In the genomic region with DNA sequence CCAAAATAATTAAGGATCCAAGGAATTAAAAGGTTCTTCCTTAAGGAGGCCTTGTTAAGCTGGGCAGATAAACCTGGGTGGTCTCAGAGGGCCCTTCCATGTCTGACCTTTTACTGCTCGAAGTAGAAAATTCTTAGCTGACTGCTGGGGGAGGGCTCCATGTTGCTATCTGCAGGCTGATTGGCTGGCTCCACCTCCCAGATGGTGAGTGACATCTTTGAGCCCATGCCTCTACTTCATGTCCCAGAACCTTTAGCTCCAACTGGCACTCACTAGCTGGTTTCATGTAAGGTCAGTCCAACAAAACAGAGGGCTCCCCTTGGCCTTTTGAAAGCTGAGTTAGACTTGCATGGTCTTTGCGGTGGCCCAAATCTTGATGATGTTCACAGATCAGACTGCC, we compare ENCODE assay signal across 31 cellular contexts.
"Had no signal": no experiment of that assay in that cellular context is flagged by ENCODE, and none has a peak within 500 bp of the region (broad histone marks: within the 10 kb centered on the region; RNA-seq: fewer than 3 reads in every experiment).

No MANE protein-coding gene starts in this region.

- H3K36me3 ChIP-seq: ascending aorta, cardiac muscle cell, Peyer's patch had no signal

- H3K9me3 Mint-ChIP-seq: activated CD4-positive, alpha-beta T cell treated with anti-CD3 and anti-CD28 coated beads, Interleukin-2, amount 10 ng/mL, durations not matched to agents 24 days and 14 days; activated CD8-positive, alpha-beta T cell treated with anti-CD3 and anti-CD28 coated beads for 36 hours; activated naive CD8-positive, alpha-beta T cell treated with anti-CD3 and anti-CD28 coated beads for 36 hours; activated T-cell treated with anti-CD3 and anti-CD28 coated beads, Interleukin-2, amount 50 U/mL, for 72 hours; activated T-helper 17 cell treated with anti-CD3 and anti-CD28 coated beads, Interleukin-2, amount 50 U/mL, for 72 hours; central memory CD8-positive, alpha-beta T cell had no signal

- H3K27ac Mint-ChIP-seq: activated CD4-positive, alpha-beta T cell treated with anti-CD3 and anti-CD28 coated beads, Interleukin-2, amount 10 ng/mL, durations not matched to agents 24 days and 14 days; activated CD8-positive, alpha-beta T cell treated with anti-CD3 and anti-CD28 coated beads for 36 hours; activated naive CD8-positive, alpha-beta T cell treated with anti-CD3 and anti-CD28 coated beads for 36 hours; activated T-cell treated with anti-CD3 and anti-CD28 coated beads, Interleukin-2, amount 50 U/mL, for 72 hours; activated T-helper 17 cell treated with anti-CD3 and anti-CD28 coated beads, Interleukin-2, amount 50 U/mL, for 72 hours had no signal

- H3K4me3 Mint-ChIP-seq: activated CD4-positive, alpha-beta T cell treated with anti-CD3 and anti-CD28 coated beads, Interleukin-2, amount 10 ng/mL, durations not matched to agents 24 days and 14 days; activated CD8-positive, alpha-beta T cell treated with anti-CD3 and anti-CD28 coated beads for 36 hours; activated naive CD8-positive, alpha-beta T cell treated with anti-CD3 and anti-CD28 coated beads for 36 hours; activated T-cell treated with anti-CD3 and anti-CD28 coated beads, Interleukin-2, amount 50 U/mL, for 72 hours; activated T-helper 17 cell treated with anti-CD3 and anti-CD28 coated beads, Interleukin-2, amount 50 U/mL, for 72 hours; central memory CD8-positive, alpha-beta T cell had no signal

- H3K4me1 ChIP-seq: ascending aorta, Peyer's patch had no signal

- H3K9me3 ChIP-seq: ascending aorta, Peyer's patch had no signal

- ATAC-seq: activated CD8-positive, alpha-beta T cell treated with anti-CD3 and anti-CD28 coated beads for 36 hours; activated T-cell treated with anti-CD3 and anti-CD28 coated beads, Interleukin-2, amount 50 U/mL, for 72 hours; activated T-helper 17 cell treated with anti-CD3 and anti-CD28 coated beads, Interleukin-2, amount 50 U/mL, for 72 hours; PC-3 had no signal

- H3K4me3 ChIP-seq: ascending aorta, cardiac muscle cell, Peyer's patch had no signal

- H3K27me3 Mint-ChIP-seq: activated CD4-positive, alpha-beta T cell treated with anti-CD3 and anti-CD28 coated beads, Interleukin-2, amount 10 ng/mL, durations not matched to agents 24 days and 14 days; activated CD8-positive, alpha-beta T cell treated with anti-CD3 and anti-CD28 coated beads for 36 hours; activated naive CD8-positive, alpha-beta T cell treated with anti-CD3 and anti-CD28 coated beads for 36 hours had no signal

- H3K36me3 Mint-ChIP-seq: activated naive CD8-positive, alpha-beta T cell treated with anti-CD3 and anti-CD28 coated beads for 36 hours had no signal

- DNase-seq: activated CD4-positive, alpha-beta T cell treated with anti-CD3 and anti-CD28 coated beads, Interleukin-2, amount 10 ng/mL, durations not matched to agents 24 days and 14 days; activated CD4-positive, alpha-beta T cell treated with anti-CD3 and anti-CD28 coated beads, Interleukin-2, amount 50 U/mL, for 4 hours; activated CD8-positive, alpha-beta T cell treated with anti-CD3 and anti-CD28 coated beads for 36 hours; activated effector memory CD4-positive, alpha-beta T cell treated with anti-CD3 and anti-CD28 coated beads, Interleukin-2, amount 50 U/mL, for 16 hours; activated naive CD4-positive, alpha-beta T cell; activated naive CD4-positive, alpha-beta T cell treated with anti-CD3 and anti-CD28 coated beads, Interleukin-2, amount 50 U/mL, for 16 hours; activated naive CD8-positive, alpha-beta T cell treated with anti-CD3 and anti-CD28 coated beads for 36 hours; activated T-cell treated with anti-CD3 and anti-CD28 coated beads, Interleukin-2, amount 50 U/mL, for 1 hour; activated T-cell treated with anti-CD3 and anti-CD28 coated beads, Interleukin-2, amount 50 U/mL, for 72 hours; amniotic stem cell; NCI-H1092; NCI-H146; NCI-H187; NCI-H2029 treated with DMSO at 0.1 percent for 48 hours; NCI-H226; NCI-H446 treated with DMSO at 0.1 percent for 48 hours; NCI-H524; NCI-H69; PC-3; Peyer's patch; RPMI8226; SHP77 treated with DMSO at 0.1 percent for 48 hours; SW 1271; T-helper 1 cell; T-helper 2 cell; T-helper 9 cell had no signal

- H3K27me3 ChIP-seq: ascending aorta, cardiac muscle cell, Peyer's patch had no signal

- H3K27ac ChIP-seq: ascending aorta, cardiac muscle cell, Peyer's patch, VCaP had no signal

- H3K4me1 Mint-ChIP-seq: activated CD4-positive, alpha-beta T cell treated with anti-CD3 and anti-CD28 coated beads, Interleukin-2, amount 10 ng/mL, durations not matched to agents 24 days and 14 days; activated naive CD8-positive, alpha-beta T cell treated with anti-CD3 and anti-CD28 coated beads for 36 hours; activated T-helper 17 cell treated with anti-CD3 and anti-CD28 coated beads, Interleukin-2, amount 50 U/mL, for 72 hours; central memory CD8-positive, alpha-beta T cell had no signal
